19 cellular contexts compared by ENCODE assay signal in the genomic region with DNA sequence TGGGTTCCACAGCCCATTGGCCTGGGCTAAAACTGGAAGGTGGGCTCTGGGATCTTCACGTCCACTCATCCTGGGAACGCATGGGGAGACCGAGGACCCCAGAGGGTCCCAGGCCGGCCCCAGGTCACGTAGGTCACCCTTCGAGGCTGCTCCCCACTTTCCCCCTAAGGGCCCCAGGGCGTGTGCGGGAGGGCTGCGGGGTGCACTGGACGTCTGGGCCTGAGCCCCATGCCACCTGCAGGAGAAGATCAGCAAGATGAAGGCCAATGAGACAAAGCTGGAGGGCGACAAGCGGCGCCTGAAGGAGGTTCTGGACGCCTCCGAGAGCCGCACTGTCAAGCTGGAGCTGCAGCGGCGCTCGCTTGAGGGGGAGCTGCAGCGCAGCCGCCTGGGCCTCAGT.
"Had no signal": no experiment of that assay in that cellular context is flagged by ENCODE, and none has a peak within 500 bp of the region (broad histone marks: within the 10 kb centered on the region; RNA-seq: fewer than 3 reads in every experiment).

No MANE protein-coding gene starts in this region.

- ATAC-seq: gastrocnemius medialis, left lobe of liver, mucosa of descending colon, natural killer cell had no signal

- H3K27ac Mint-ChIP-seq: natural killer cell, progenitor cell of endocrine pancreas had no signal

- H3K4me1 ChIP-seq: gastrocnemius medialis had no signal

- H3K4me1 Mint-ChIP-seq: natural killer cell had no signal

- H3K9me3 Mint-ChIP-seq: natural killer cell, neural crest cell had no signal

- H3K4me3 Mint-ChIP-seq: natural killer cell, neural crest cell had no signal

- H3K36me3 Mint-ChIP-seq: natural killer cell had no signal

- H3K27me3 ChIP-seq: esophagus muscularis mucosa, gastrocnemius medialis, heart right ventricle, ovary, thyroid gland, upper lobe of left lung, uterus had no signal

- H3K27ac ChIP-seq: epithelial cell of prostate, esophagus muscularis mucosa, gastrocnemius medialis, thyroid gland had no signal

- H3K9me3 ChIP-seq: esophagus muscularis mucosa, gastrocnemius medialis, heart right ventricle, mucosa of descending colon, ovary, thyroid gland, upper lobe of left lung, uterus had no signal

- H3K36me3 ChIP-seq: ovary, uterus had no signal

- H3K27me3 Mint-ChIP-seq: progenitor cell of endocrine pancreas had no signal

- DNase-seq: cortex of kidney; effector memory CD4-positive, alpha-beta T cell; gastrocnemius medialis; islet precursor cell; natural killer cell; small intestine; stimulated activated CD4-positive, alpha-beta T cell treated with anti-CD3 and anti-CD28 coated beads, Interleukin-2, amount 100 ng/mL, for 48 hours; stimulated activated naive CD4-positive, alpha-beta T cell treated with Interleukin-2 at 50 U/mL for 16 hours had no signal

- H3K4me3 ChIP-seq: esophagus muscularis mucosa, gastrocnemius medialis, heart right ventricle, mucosa of descending colon, ovary, thyroid gland, upper lobe of left lung, uterus had no signal
